ENCODE assay signal across 11 cellular contexts in genomic region chr10:71998119-71998839, GRCh38. TPM values are rescaled to one million over a fixed set of nuclear protein-coding genes. Genes with fewer than 3 reads are reported as not detected.
DNase-seq lines count a peak whose midpoint lies in the region; ATAC-seq and TF ChIP-seq lines count a peak whose summit lies in the region.
"Had no signal": no experiment of that assay in that cellular context is flagged by ENCODE, and none has a peak within 500 bp of the region (broad histone marks: within the 10 kb centered on the region; RNA-seq: fewer than 3 reads in every experiment).

No MANE protein-coding gene starts in this region.

- no peak overlapping the region for H3K9ac ChIP-seq in endodermal cell (ENCODE audit: extremely low read depth, low read length, poor library complexity, severe bottlenecking)

- H3K27me3 Mint-ChIP-seq in endodermal cell (ENCODE audit: insufficient read depth) = no peaks in the 10 kb centered on the region

- H3K4me3 ChIP-seq in endodermal cell (ENCODE audit: low read length) = no peak overlapping the region
- no peak overlapping the region for H3K4me3 ChIP-seq in mucosa of descending colon

- H3K4me1 ChIP-seq in endodermal cell (ENCODE audit: control insufficient read depth, insufficient read depth, low read length) (no peaks in the 10 kb centered on the region), mucosa of descending colon (ENCODE audit: low read depth) (peaks cover 3% of the 10 kb centered on the region)

- peak overlapping the region; percentile 64 for H3K27ac Mint-ChIP-seq in endodermal cell
- H3K27ac Mint-ChIP-seq: activated CD4-positive, alpha-beta memory T cell treated with anti-CD3 and anti-CD28 coated beads, Interleukin-2, amount 10 ng/mL, durations not matched to agents 7 days and 5 days had no signal

- H3K9me3 ChIP-seq in endodermal cell (ENCODE audit: control insufficient read depth, low read length) (no peaks in the 10 kb centered on the region), mucosa of descending colon (no peaks in the 10 kb centered on the region)

- no peaks in the 10 kb centered on the region for H3K27me3 ChIP-seq in endodermal cell (ENCODE audit: control insufficient read depth, insufficient read depth, low read length, poor library complexity, severe bottlenecking)

- no peak overlapping the region for H3K4me3 Mint-ChIP-seq in endodermal cell
- H3K4me3 Mint-ChIP-seq: activated CD4-positive, alpha-beta memory T cell treated with anti-CD3 and anti-CD28 coated beads, Interleukin-2, amount 10 ng/mL, durations not matched to agents 7 days and 5 days had no signal

- ATAC-seq in mucosa of descending colon (peak; percentile 82), GM18867 (IDR thresholded peaks at IDR 0.05; ENCODE audit: unreplicated experiment) (no peak), GM18861 (IDR thresholded peaks at IDR 0.05; ENCODE audit: unreplicated experiment) (no peak), HG03520 (IDR thresholded peaks at IDR 0.05; ENCODE audit: unreplicated experiment) (no peak)

- intact Hi-C loops in mucosa of descending colon (cut with DNase I, micrococcal nuclease) = no loop called here

- H3K36me3 ChIP-seq in endodermal cell (ENCODE audit: control insufficient read depth, insufficient read depth, low read length) (no peaks in the 10 kb centered on the region), mucosa of descending colon (ENCODE audit: low read depth) (no peaks in the 10 kb centered on the region)

- no peak for TF ChIP-seq CTCF in endodermal cell (conservative IDR thresholded peaks at IDR 0.05)
- no peak for TF ChIP-seq CTCF in mucosa of descending colon (IDR thresholded peaks at IDR 0.05)

- H3K27ac ChIP-seq in endodermal cell (ENCODE audit: low read depth, low read length) = peak overlapping the region; percentile 18

- DNase-seq in NCI-H226 = peak; percentile 88
- no peak for DNase-seq in endodermal cell
- DNase-seq in mucosa of descending colon = no peak
- DNase-seq in superior temporal gyrus (ENCODE audit: extremely low spot score) = peak; percentile 73
- DNase-seq in HCEC 1CT = no peak
- DNase-seq: activated CD4-positive, alpha-beta memory T cell treated with anti-CD3 and anti-CD28 coated beads, Interleukin-2, amount 10 ng/mL, durations not matched to agents 7 days and 5 days; NCI-H2029; SHP77 treated with DMSO at 0.1 percent for 48 hours had no signal

- WGBS in endodermal cell (ENCODE audit: insufficient coverage in 1 of 2, insufficient read length in 1 of 2), 2 experiments = 92 to 98% methylated on average over 7 to 14 of the region's 14 CpGs

- peaks cover 7% of the 10 kb centered on the region for H3K4me1 Mint-ChIP-seq in endodermal cell
- H3K4me1 Mint-ChIP-seq: activated CD4-positive, alpha-beta memory T cell treated with anti-CD3 and anti-CD28 coated beads, Interleukin-2, amount 10 ng/mL, durations not matched to agents 7 days and 5 days had no signal

- H3K36me3 Mint-ChIP-seq in endodermal cell (ENCODE audit: low read depth) = no peaks in the 10 kb centered on the region

- no peaks in the 10 kb centered on the region for H3K9me3 Mint-ChIP-seq in endodermal cell
- H3K9me3 Mint-ChIP-seq: activated CD4-positive, alpha-beta memory T cell treated with anti-CD3 and anti-CD28 coated beads, Interleukin-2, amount 10 ng/mL, durations not matched to agents 7 days and 5 days had no signal

RNA-seq across cellular contexts. Expression of gene CHST3, which starts 34.1 kb away (rescaled TPM):
- 10 to 100 TPM; 12.9 to 40.8 TPM for total RNA-seq in endodermal cell
- polyA plus RNA-seq in endodermal cell (2013, experiment 1 of 2) = 12.8 TPM
- polyA plus RNA-seq in endodermal cell (2013, experiment 2 of 2) = 11.8 TPM
- 10 to 100 TPM in 1 of 3 donors, 1 to 10 TPM in 2; 1.1 to 15.7 (median 3.1) TPM for total RNA-seq in mucosa of descending colon

Comparison
In these comparisons a context has a peak if more than half of its experiments do, and no peak if none do; other contexts are left out.
1. DNase-seq: peak in NCI-H226 (single experiment) and superior temporal gyrus (single experiment); none in endodermal cell (single experiment), mucosa of descending colon (0 of 3) and HCEC 1CT (single experiment).